In genomic region chr5:10441992-10442435, GRCh38 we compare ENCODE assay signal across 1 cellular context.
A peak's percentile ranks its signal among the peaks of the same experiment; 100 is the strongest.
TF ChIP-seq lines count a peak whose summit lies in the region.

No MANE protein-coding gene starts in this region.

TF ChIP-seq in HEK293, 187 proteins besides CTCF, POLR2A, EP300 and RAD21 (continued from another document and continues in another):
- TF ChIP-seq ZNF18 (tag by site-specific recombination; IDR thresholded peaks at IDR 0.05), result no peak
- no peak for TF ChIP-seq GFI1B (tag by site-specific recombination; IDR thresholded peaks at IDR 0.05)
- TF ChIP-seq ZNF341 (tag by site-specific recombination; IDR thresholded peaks at IDR 0.05; ENCODE audit: low read depth), result peak; percentile 90
- TF ChIP-seq, protein P1, sequence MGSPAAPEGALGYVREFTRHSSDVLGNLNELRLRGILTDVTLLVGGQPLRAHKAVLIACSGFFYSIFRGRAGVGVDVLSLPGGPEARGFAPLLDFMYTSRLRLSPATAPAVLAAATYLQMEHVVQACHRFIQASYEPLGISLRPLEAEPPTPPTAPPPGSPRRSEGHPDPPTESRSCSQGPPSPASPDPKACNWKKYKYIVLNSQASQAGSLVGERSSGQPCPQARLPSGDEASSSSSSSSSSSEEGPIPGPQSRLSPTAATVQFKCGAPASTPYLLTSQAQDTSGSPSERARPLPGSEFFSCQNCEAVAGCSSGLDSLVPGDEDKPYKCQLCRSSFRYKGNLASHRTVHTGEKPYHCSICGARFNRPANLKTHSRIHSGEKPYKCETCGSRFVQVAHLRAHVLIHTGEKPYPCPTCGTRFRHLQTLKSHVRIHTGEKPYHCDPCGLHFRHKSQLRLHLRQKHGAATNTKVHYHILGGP (tag by site-specific recombination; IDR thresholded peaks at IDR 0.05), result no peak
- no peak for TF ChIP-seq ZNF292 (tag by site-specific recombination; IDR thresholded peaks at IDR 0.05; ENCODE audit: borderline replicate concordance, low read depth)
- no peak for TF ChIP-seq PATZ1 (tag by site-specific recombination; IDR thresholded peaks at IDR 0.05)
- no peak for TF ChIP-seq ZNF19 (tag by site-specific recombination; IDR thresholded peaks at IDR 0.05; ENCODE audit: low read depth)
- no peak for TF ChIP-seq ZNF404 (tag by site-specific recombination; IDR thresholded peaks at IDR 0.05)
- peak; percentile 97 for TF ChIP-seq ZBTB17 (tag by site-specific recombination; IDR thresholded peaks at IDR 0.05)
- no peak for TF ChIP-seq ZNF843 (tag by site-specific recombination; IDR thresholded peaks at IDR 0.05)
- peak; percentile 99 for TF ChIP-seq ZBTB48 (tag by site-specific recombination; IDR thresholded peaks at IDR 0.05)
- no peak for TF ChIP-seq ZNF302 (tag by site-specific recombination; IDR thresholded peaks at IDR 0.05; ENCODE audit: low read depth)
- TF ChIP-seq, protein P2, sequence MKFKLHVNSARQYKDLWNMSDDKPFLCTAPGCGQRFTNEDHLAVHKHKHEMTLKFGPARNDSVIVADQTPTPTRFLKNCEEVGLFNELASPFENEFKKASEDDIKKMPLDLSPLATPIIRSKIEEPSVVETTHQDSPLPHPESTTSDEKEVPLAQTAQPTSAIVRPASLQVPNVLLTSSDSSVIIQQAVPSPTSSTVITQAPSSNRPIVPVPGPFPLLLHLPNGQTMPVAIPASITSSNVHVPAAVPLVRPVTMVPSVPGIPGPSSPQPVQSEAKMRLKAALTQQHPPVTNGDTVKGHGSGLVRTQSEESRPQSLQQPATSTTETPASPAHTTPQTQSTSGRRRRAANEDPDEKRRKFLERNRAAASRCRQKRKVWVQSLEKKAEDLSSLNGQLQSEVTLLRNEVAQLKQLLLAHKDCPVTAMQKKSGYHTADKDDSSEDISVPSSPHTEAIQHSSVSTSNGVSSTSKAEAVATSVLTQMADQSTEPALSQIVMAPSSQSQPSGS (tag by site-specific recombination; IDR thresholded peaks at IDR 0.05; ENCODE audit: low read depth), result no peak
- 0 out of 2 replicates have a peak, but pooled peaks have one; percentile 36 for TF ChIP-seq ZFP37 (tag by site-specific recombination; IDR thresholded peaks at IDR 0.05)
- no peak for TF ChIP-seq FEZF1 (tag by site-specific recombination; IDR thresholded peaks at IDR 0.05)
- TF ChIP-seq ZNF560 (tag by site-specific recombination; IDR thresholded peaks at IDR 0.05; ENCODE audit: borderline replicate concordance), result no peak
- TF ChIP-seq ZNF157 (tag by site-specific recombination; IDR thresholded peaks at IDR 0.05), result no peak
- TF ChIP-seq, protein P3, sequence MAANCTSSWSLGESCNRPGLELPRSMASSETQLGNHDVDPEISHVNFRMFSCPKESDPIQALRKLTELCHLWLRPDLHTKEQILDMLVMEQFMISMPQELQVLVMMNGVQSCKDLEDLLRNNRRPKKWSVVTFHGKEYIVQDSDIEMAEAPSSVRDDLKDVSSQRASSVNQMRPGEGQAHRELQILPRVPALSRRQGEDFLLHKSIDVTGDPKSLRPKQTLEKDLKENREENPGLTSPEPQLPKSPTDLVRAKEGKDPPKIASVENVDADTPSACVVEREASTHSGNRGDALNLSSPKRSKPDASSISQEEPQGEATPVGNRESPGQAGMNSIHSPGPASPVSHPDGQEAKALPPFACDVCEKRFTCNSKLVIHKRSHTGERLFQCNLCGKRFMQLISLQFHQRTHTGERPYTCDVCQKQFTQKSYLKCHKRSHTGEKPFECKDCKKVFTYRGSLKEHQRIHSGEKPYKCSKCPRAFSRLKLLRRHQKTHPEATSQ (tag by site-specific recombination; IDR thresholded peaks at IDR 0.05), result no peak
- no peak for TF ChIP-seq ZNF391 (tag by site-specific recombination; IDR thresholded peaks at IDR 0.05; ENCODE audit: borderline replicate concordance, low read depth)
- TF ChIP-seq SETDB1 (IDR thresholded peaks at IDR 0.05; ENCODE audit: insufficient read length, low read length), result no peak
- no peak for TF ChIP-seq ZNF16 (tag by site-specific recombination; IDR thresholded peaks at IDR 0.05; ENCODE audit: low read depth)
- TF ChIP-seq, protein P4, sequence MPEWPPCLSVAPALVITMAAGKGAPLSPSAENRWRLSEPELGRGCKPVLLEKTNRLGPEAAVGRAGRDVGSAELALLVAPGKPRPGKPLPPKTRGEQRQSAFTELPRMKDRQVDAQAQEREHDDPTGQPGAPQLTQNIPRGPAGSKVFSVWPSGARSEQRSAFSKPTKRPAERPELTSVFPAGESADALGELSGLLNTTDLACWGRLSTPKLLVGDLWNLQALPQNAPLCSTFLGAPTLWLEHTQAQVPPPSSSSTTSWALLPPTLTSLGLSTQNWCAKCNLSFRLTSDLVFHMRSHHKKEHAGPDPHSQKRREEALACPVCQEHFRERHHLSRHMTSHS (tag by site-specific recombination; IDR thresholded peaks at IDR 0.05), result no peak
- no peak for TF ChIP-seq ZNF140 (tag by site-specific recombination; IDR thresholded peaks at IDR 0.05)
- peak; percentile 32; the same call in 1 of the 2 replicates for TF ChIP-seq ZNF366 (tag by site-specific recombination; conservative IDR thresholded peaks at IDR 0.05)
- no peak for TF ChIP-seq ZNF155 (tag by site-specific recombination; IDR thresholded peaks at IDR 0.05)
- TF ChIP-seq ZNF544 (tag by site-specific recombination; IDR thresholded peaks at IDR 0.05), result no peak
- TF ChIP-seq, protein P5, sequence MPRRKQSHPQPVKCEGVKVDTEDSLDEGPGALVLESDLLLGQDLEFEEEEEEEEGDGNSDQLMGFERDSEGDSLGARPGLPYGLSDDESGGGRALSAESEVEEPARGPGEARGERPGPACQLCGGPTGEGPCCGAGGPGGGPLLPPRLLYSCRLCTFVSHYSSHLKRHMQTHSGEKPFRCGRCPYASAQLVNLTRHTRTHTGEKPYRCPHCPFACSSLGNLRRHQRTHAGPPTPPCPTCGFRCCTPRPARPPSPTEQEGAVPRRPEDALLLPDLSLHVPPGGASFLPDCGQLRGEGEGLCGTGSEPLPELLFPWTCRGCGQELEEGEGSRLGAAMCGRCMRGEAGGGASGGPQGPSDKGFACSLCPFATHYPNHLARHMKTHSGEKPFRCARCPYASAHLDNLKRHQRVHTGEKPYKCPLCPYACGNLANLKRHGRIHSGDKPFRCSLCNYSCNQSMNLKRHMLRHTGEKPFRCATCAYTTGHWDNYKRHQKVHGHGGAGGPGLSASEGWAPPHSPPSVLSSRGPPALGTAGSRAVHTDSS (tag by site-specific recombination; IDR thresholded peaks at IDR 0.05), result no peak
- TF ChIP-seq ZNF335 (tag by site-specific recombination; conservative IDR thresholded peaks at IDR 0.05), result peak; percentile 84
- no peak for TF ChIP-seq ZNF239 (tag by site-specific recombination; IDR thresholded peaks at IDR 0.05)
- TF ChIP-seq ZNF692 (tag by site-specific recombination; IDR thresholded peaks at IDR 0.05), result peak; percentile 38; the same call in 1 of the 2 replicates
- no peak for TF ChIP-seq ZFHX2 (tag by site-specific recombination; conservative IDR thresholded peaks at IDR 0.05)
- TF ChIP-seq SP3 (tag by site-specific recombination; IDR thresholded peaks at IDR 0.05), result 0 out of 2 replicates have a peak, but pooled peaks have one; percentile 12
- no peak for TF ChIP-seq REPIN1 (tag by site-specific recombination; IDR thresholded peaks at IDR 0.05; ENCODE audit: low read depth)
- TF ChIP-seq ZBTB20 (tag by site-specific recombination; IDR thresholded peaks at IDR 0.05), result peak; percentile 99
- no peak for TF ChIP-seq ZBTB26 (tag by site-specific recombination; optimal IDR thresholded peaks at IDR 0.05)
- no peak for TF ChIP-seq ZNF354C (tag by site-specific recombination; IDR thresholded peaks at IDR 0.05; ENCODE audit: borderline replicate concordance, low read depth)
- no peak for TF ChIP-seq ZNF138 (tag by site-specific recombination; IDR thresholded peaks at IDR 0.05; ENCODE audit: borderline replicate concordance)
- no peak for TF ChIP-seq ZNF223 (tag by site-specific recombination; IDR thresholded peaks at IDR 0.05)
- no peak for TF ChIP-seq TRIM28 (IDR thresholded peaks at IDR 0.05; ENCODE audit: borderline replicate concordance, low read length)
- TF ChIP-seq ZNF132 (tag by site-specific recombination; IDR thresholded peaks at IDR 0.05; ENCODE audit: borderline replicate concordance), result no peak
- no peak for TF ChIP-seq OVOL3 (tag by site-specific recombination; IDR thresholded peaks at IDR 0.05)
- no peak for TF ChIP-seq BCL11B (tag by site-specific recombination; IDR thresholded peaks at IDR 0.05; ENCODE audit: low read depth)
- no peak for TF ChIP-seq ZNF529 (tag by site-specific recombination; IDR thresholded peaks at IDR 0.05; ENCODE audit: insufficient replicate concordance)
- no peak for TF ChIP-seq SP7 (tag by site-specific recombination; IDR thresholded peaks at IDR 0.05)
- TF ChIP-seq ZNF837 (tag by site-specific recombination; IDR thresholded peaks at IDR 0.05), result no peak
- TF ChIP-seq YY1 (tag by site-specific recombination; IDR thresholded peaks at IDR 0.05), result 0 out of 2 replicates have a peak, but pooled peaks have one; percentile 50
- TF ChIP-seq ZNF148 (tag by site-specific recombination; IDR thresholded peaks at IDR 0.05; ENCODE audit: borderline replicate concordance), result no peak
- no peak for TF ChIP-seq ZNF510 (tag by site-specific recombination; IDR thresholded peaks at IDR 0.05; ENCODE audit: insufficient replicate concordance)
- no peak for TF ChIP-seq ZNF214 (tag by site-specific recombination; IDR thresholded peaks at IDR 0.05; ENCODE audit: borderline replicate concordance)
- TF ChIP-seq ZNF600 (tag by site-specific recombination; IDR thresholded peaks at IDR 0.05), result peak; percentile 95
- TF ChIP-seq KLF10 (tag by site-specific recombination; IDR thresholded peaks at IDR 0.05), result no peak
- no peak for TF ChIP-seq YY2 (tag by site-specific recombination; IDR thresholded peaks at IDR 0.05)
